14 cellular contexts compared by ENCODE assay signal in the genomic region with DNA sequence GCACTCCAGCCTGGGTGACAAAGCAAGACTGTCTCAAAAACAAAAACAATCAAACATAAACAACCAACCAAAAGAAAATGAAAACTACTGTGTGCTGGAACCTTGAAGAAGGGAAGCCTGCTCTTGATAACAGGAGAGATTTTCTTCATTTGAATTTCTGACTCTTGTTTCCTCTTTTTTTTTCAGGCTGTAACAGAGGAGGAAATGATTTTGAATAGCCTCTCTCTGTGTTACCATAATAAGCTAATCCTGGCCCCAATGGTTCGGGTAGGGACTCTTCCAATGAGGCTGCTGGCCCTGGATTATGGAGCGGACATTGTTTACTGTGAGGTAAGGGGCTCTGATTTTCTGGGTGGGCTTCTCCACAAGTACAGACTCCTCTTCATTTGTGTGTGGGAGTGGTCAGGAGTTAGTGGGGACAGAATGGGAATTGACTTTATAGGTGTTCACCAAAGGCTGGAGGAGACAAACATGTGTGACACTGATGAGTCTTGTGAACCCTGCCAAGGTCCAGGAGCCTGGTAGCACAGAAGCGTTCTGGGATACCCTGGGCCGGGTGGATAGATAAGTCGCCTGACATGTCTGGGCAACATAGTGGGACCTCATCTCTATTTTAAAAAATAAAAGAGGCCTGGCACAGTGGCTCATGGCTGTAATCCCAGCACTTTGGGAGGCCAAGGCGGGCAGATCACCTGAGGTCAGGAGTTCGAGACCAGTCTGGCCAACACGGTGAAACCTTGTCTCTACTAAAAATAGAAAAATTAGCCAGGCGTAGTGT. TPM values are rescaled to one million over a fixed set of nuclear protein-coding genes. Genes with fewer than 3 reads are reported as not detected.
DNase-seq lines count a peak whose midpoint lies in the region; ATAC-seq and TF ChIP-seq lines count a peak whose summit lies in the region.
"Had no signal": no experiment of that assay in that cellular context is flagged by ENCODE, and none has a peak within 500 bp of the region (broad histone marks: within the 10 kb centered on the region; RNA-seq: fewer than 3 reads in every experiment).

No MANE protein-coding gene starts in this region.

- peaks cover 17% of the 10 kb centered on the region for H3K36me3 Mint-ChIP-seq in CD4-positive, CD25-positive, alpha-beta regulatory T cell
- peaks cover 6% of the 10 kb centered on the region for H3K36me3 Mint-ChIP-seq in progenitor cell of endocrine pancreas (ENCODE audit: insufficient read depth)

- H3K4me1 Mint-ChIP-seq in CD4-positive, CD25-positive, alpha-beta regulatory T cell, result peaks cover 3 to 14% (median 11%) of the 10 kb centered on the region in 4 donors
- H3K4me1 Mint-ChIP-seq in progenitor cell of endocrine pancreas (ENCODE audit: low read depth), result no peaks in the 10 kb centered on the region

- CTCF ChIA-PET in OCI-LY7 (lab: Charles Lee; ENCODE audit: unreplicated experiment), result interaction anchor here (0.6 to 1.3 kb wide), 2 partner anchors 15 to 215 kb away, joined by 3 read pairs; partner anchors contain the start of genes DDX28 and DUS2

- no peaks in the 10 kb centered on the region for H3K27me3 ChIP-seq in CD4-positive, CD25-positive, alpha-beta regulatory T cell (ENCODE audit: control insufficient read depth, insufficient read depth, low read length)
- H3K27me3 ChIP-seq in mononuclear cell (ENCODE audit: insufficient read depth, low read length), result no peaks in the 10 kb centered on the region
- H3K27me3 ChIP-seq in testis, result no peaks in the 10 kb centered on the region

- H3K9me3 ChIP-seq in CD4-positive, CD25-positive, alpha-beta regulatory T cell (ENCODE audit: control insufficient read depth in 2 of 2, low read length in 2 of 2), result no peaks in the 10 kb centered on the region
- H3K9me3 ChIP-seq in OCI-LY7 (ENCODE audit: low read length) (no peaks in the 10 kb centered on the region), mononuclear cell (ENCODE audit: low read depth, low read length) (no peaks in the 10 kb centered on the region), testis (no peaks in the 10 kb centered on the region)

- H3K4me2 ChIP-seq in OCI-LY7 (ENCODE audit: low read length), result peak overlapping the region; percentile 80

- H3K9me3 Mint-ChIP-seq in CD4-positive, CD25-positive, alpha-beta regulatory T cell, result no peaks in the 10 kb centered on the region
- no peaks in the 10 kb centered on the region for H3K9me3 Mint-ChIP-seq in progenitor cell of endocrine pancreas (ENCODE audit: low read depth)

- H2AFZ ChIP-seq in OCI-LY7 (ENCODE audit: low read length), result peak overlapping the region; percentile 51; the same call in 1 of the 2 replicates

- intact Hi-C loops in OCI-LY7 (cut with micrococcal nuclease; ENCODE audit: unreplicated experiment), result no loop called here
- intact Hi-C loops in testis (cut with DNase I; ENCODE audit: low total_unique reads), result no loop called here

- ATAC-seq in CD4-positive, CD25-positive, alpha-beta regulatory T cell (ENCODE audit: low read depth in 2 of 2), result no peak
- ATAC-seq in GM18502 (IDR thresholded peaks at IDR 0.05; ENCODE audit: poor library complexity, unreplicated experiment) (peak; percentile 46), HG02623 (IDR thresholded peaks at IDR 0.05; ENCODE audit: unreplicated experiment) (no peak)

- POLR2A ChIA-PET in OCI-LY7 (lab: Charles Lee), result interaction anchor here (0.7 to 1.4 kb wide), 9 partner anchors 10 to 521 kb away, joined by 3 to 6 read pairs (median 3); partner anchors contain the start of genes DDX28 and DUS2

- no TSS peak for BruUV-seq in OCI-LY7 (replicated peaks; lab: Mats Ljungman, UMichigan)

- peaks cover 5% of the 10 kb centered on the region for H3K4me1 ChIP-seq in CD4-positive, CD25-positive, alpha-beta regulatory T cell (ENCODE audit: control insufficient read depth, insufficient read depth, low read length, poor library complexity, severe bottlenecking)
- H3K4me1 ChIP-seq in OCI-LY7 (ENCODE audit: insufficient read depth, low read length, poor library complexity, severe bottlenecking) (peaks cover 39% of the 10 kb centered on the region), mononuclear cell (ENCODE audit: insufficient read depth, low read length) (peaks cover 68% of the 10 kb centered on the region), testis (peaks cover 3% of the 10 kb centered on the region)

- WGBS in testis, 2 donors, result 87 to 89% methylated on average over 9 of the region's 9 CpGs

- no peak for DNase-seq in CD4-positive, CD25-positive, alpha-beta regulatory T cell
- peak; percentile 73 for DNase-seq in OCI-LY7 (ENCODE audit: low spot score)
- no peak for DNase-seq in testis
- no peak for DNase-seq in progenitor cell of endocrine pancreas (ENCODE audit: low spot score, unreplicated experiment)
- DNase-seq in stimulated activated CD4-positive, alpha-beta T cell treated with anti-CD3 and anti-CD28 coated beads, Interleukin-2, amount 100 ng/mL, for 24 hours, result no peak
- DNase-seq: activated CD8-positive, alpha-beta memory T cell treated with anti-CD3 and anti-CD28 coated beads, Interleukin-2, amount 50 U/mL, for 48 hours; GDM1 had no signal

- peak overlapping the region in 2 of 3 donors; percentile 14 to 31 for H3K27ac Mint-ChIP-seq in CD4-positive, CD25-positive, alpha-beta regulatory T cell
- no peak overlapping the region for H3K27ac Mint-ChIP-seq in progenitor cell of endocrine pancreas

- 0 out of 2 replicates have a peak, but pooled peaks cover 4% of the 10 kb centered on the region for H4K20me1 ChIP-seq in OCI-LY7 (ENCODE audit: insufficient read depth, low read length)

- H3K4me3 ChIP-seq in CD4-positive, CD25-positive, alpha-beta regulatory T cell (ENCODE audit: low read depth, low read length), result no peak overlapping the region
- H3K4me3 ChIP-seq in OCI-LY7 (ENCODE audit: low read depth, low read length, poor library complexity, severe bottlenecking) (peak overlapping the region; percentile 58), mononuclear cell (ENCODE audit: low read length) (peak overlapping the region; percentile 38), testis (no peak overlapping the region)

- no peak overlapping the region for H3K27ac ChIP-seq in CD4-positive, CD25-positive, alpha-beta regulatory T cell (ENCODE audit: insufficient read depth, low read length, poor library complexity, severe bottlenecking)
- peak overlapping the region; percentile 81 for H3K27ac ChIP-seq in OCI-LY7 (ENCODE audit: low read depth, low read length, poor library complexity, severe bottlenecking)
- no peak overlapping the region for H3K27ac ChIP-seq in testis
- H3K27ac ChIP-seq: C4-2B had no signal

- H3K79me2 ChIP-seq in OCI-LY7 (ENCODE audit: insufficient read depth, low read depth, low read length), result no peaks in the 10 kb centered on the region

- H3K9me2 ChIP-seq in OCI-LY7 (ENCODE audit: insufficient read depth, low read length), result no peaks in the 10 kb centered on the region

- H3K27me3 Mint-ChIP-seq in CD4-positive, CD25-positive, alpha-beta regulatory T cell, result no peaks in the 10 kb centered on the region
- H3K27me3 Mint-ChIP-seq in progenitor cell of endocrine pancreas, result no peaks in the 10 kb centered on the region

- TF ChIP-seq POLR2A in testis (IDR thresholded peaks at IDR 0.05), result no peak

- no peak overlapping the region for H3K4me3 Mint-ChIP-seq in CD4-positive, CD25-positive, alpha-beta regulatory T cell
- no peak overlapping the region for H3K4me3 Mint-ChIP-seq in progenitor cell of endocrine pancreas (ENCODE audit: low read depth)

- no peak for TF ChIP-seq CTCF in OCI-LY7 (conservative IDR thresholded peaks at IDR 0.05; ENCODE audit: low read length)
- no peak for TF ChIP-seq CTCF in testis (IDR thresholded peaks at IDR 0.05)
- TF ChIP-seq CTCF in progenitor cell of endocrine pancreas (IDR thresholded peaks at IDR 0.05; ENCODE audit: unreplicated experiment), result no peak

- no peaks in the 10 kb centered on the region for H3K36me3 ChIP-seq in CD4-positive, CD25-positive, alpha-beta regulatory T cell (ENCODE audit: control insufficient read depth, insufficient read depth, low read length)
- peaks cover 26% of the 10 kb centered on the region for H3K36me3 ChIP-seq in OCI-LY7 (ENCODE audit: insufficient read depth, low read length)
- H3K36me3 ChIP-seq in testis (ENCODE audit: low read depth, missing control alignments), result no peaks in the 10 kb centered on the region

RNA-seq across cellular contexts. Expression of gene DUS2, which starts 14.9 kb away (rescaled TPM):
- 15.2 TPM for total RNA-seq in CD4-positive, CD25-positive, alpha-beta regulatory T cell
- 10 to 100 TPM in 2 of 4 donors, 1 to 10 TPM in 2; 7.7 to 11.5 (median 10.3) TPM for polyA plus RNA-seq in CD4-positive, CD25-positive, alpha-beta regulatory T cell
- total RNA-seq in OCI-LY7 (2014; rRNA removed; shearing (Covaris generic)), result 19.9 and 20.7 TPM in 2 replicates
- 32.4 and 34.7 TPM in 2 replicates for total RNA-seq in OCI-LY7 (2022)
- total RNA-seq in mononuclear cell, result 11.3 TPM
- total RNA-seq in testis, result 10 to 100 TPM; 24.6 to 32.4 TPM
- polyA plus RNA-seq in testis (ENCODE audit: insufficient read depth, low read depth, low replicate concordance), result 62.5 TPM
- total RNA-seq in progenitor cell of endocrine pancreas, result 18.8 and 21.2 TPM in 2 replicates

RNA-seq across cellular contexts. Expression of gene DDX28, which starts 15.0 kb away (rescaled TPM):
- total RNA-seq in CD4-positive, CD25-positive, alpha-beta regulatory T cell, result 14.9 TPM
- 10 to 100 TPM; 48.0 to 68.2 (median 63.9) TPM for polyA plus RNA-seq in CD4-positive, CD25-positive, alpha-beta regulatory T cell
- 27.9 and 31.4 TPM in 2 replicates for total RNA-seq in OCI-LY7 (2014; rRNA removed; shearing (Covaris generic))
- total RNA-seq in OCI-LY7 (2022) (16.9 and 18.1 TPM in 2 replicates), mononuclear cell (29.7 TPM), testis (10 to 100 TPM; 19.1 to 19.9 TPM), progenitor cell of endocrine pancreas (9.5 and 10.4 TPM in 2 replicates)
- 18.6 TPM for polyA plus RNA-seq in testis (ENCODE audit: insufficient read depth, low read depth, low replicate concordance)

RNA-seq across cellular contexts. Expression of gene DPEP2NB, which starts 22.3 kb away (rescaled TPM):
- total RNA-seq in CD4-positive, CD25-positive, alpha-beta regulatory T cell, result not detected
- polyA plus RNA-seq in CD4-positive, CD25-positive, alpha-beta regulatory T cell, result not detected
- 0.72 TPM in 1 of 2 replicates, not detected in the other for total RNA-seq in OCI-LY7 (2014; rRNA removed; shearing (Covaris generic))
- total RNA-seq in OCI-LY7 (2022), result not detected in 2 replicates
- total RNA-seq in mononuclear cell, result not detected
- total RNA-seq in testis, result 1 to 10 TPM; 2.4 to 4.1 TPM
- polyA plus RNA-seq in testis (ENCODE audit: insufficient read depth, low read depth, low replicate concordance), result 3.2 TPM
- not detected in 2 replicates for total RNA-seq in progenitor cell of endocrine pancreas
- total RNA-seq: aorta, M059J, renal cortical epithelial cell had no signal
- polyA plus RNA-seq: aorta had no signal

RNA-seq across cellular contexts. Expression of gene DPEP2, which starts 38.7 kb away (rescaled TPM):
- 52.4 TPM for total RNA-seq in CD4-positive, CD25-positive, alpha-beta regulatory T cell
- polyA plus RNA-seq in CD4-positive, CD25-positive, alpha-beta regulatory T cell, result 10 to 100 TPM; 52.2 to 70.0 (median 63.4) TPM
- 0.13 and 0.22 TPM in 2 replicates for total RNA-seq in OCI-LY7 (2014; rRNA removed; shearing (Covaris generic))
- 0.23 and 0.37 TPM in 2 replicates for total RNA-seq in OCI-LY7 (2022)
- 17.2 TPM for total RNA-seq in mononuclear cell
- total RNA-seq in testis, result 1 to 10 TPM; 2.7 to 3.0 TPM
- 5.9 TPM for polyA plus RNA-seq in testis (ENCODE audit: insufficient read depth, low read depth, low replicate concordance)
- not detected in 2 replicates for total RNA-seq in progenitor cell of endocrine pancreas
- total RNA-seq: M059J, renal cortical epithelial cell had no signal

RNA-seq across cellular contexts. Expression of gene NFATC3, which starts 47.2 kb away (rescaled TPM):
- 115 TPM for total RNA-seq in CD4-positive, CD25-positive, alpha-beta regulatory T cell
- 10 to 100 TPM; 52.0 to 67.5 (median 56.6) TPM for polyA plus RNA-seq in CD4-positive, CD25-positive, alpha-beta regulatory T cell
- 60.9 and 73.4 TPM in 2 replicates for total RNA-seq in OCI-LY7 (2014; rRNA removed; shearing (Covaris generic))
- total RNA-seq in OCI-LY7 (2022) (76.0 and 91.7 TPM in 2 replicates), mononuclear cell (153 TPM), testis (100 to 1,000 TPM in 1 of 2 donors, 10 to 100 TPM in 1; 94.7 to 115 TPM), progenitor cell of endocrine pancreas (48.7 and 51.8 TPM in 2 replicates)
- 78.0 TPM for polyA plus RNA-seq in testis (ENCODE audit: insufficient read depth, low read depth, low replicate concordance)

Comparison
In these comparisons a context has a peak if more than half of its experiments do, and no peak if none do; other contexts are left out.
1. H3K4me3 ChIP-seq: peak in OCI-LY7 (single experiment) and mononuclear cell (single experiment); none in CD4-positive, CD25-positive, alpha-beta regulatory T cell (single experiment) and testis (0 of 2).